24 cellular contexts compared by ENCODE assay signal in the genomic region with DNA sequence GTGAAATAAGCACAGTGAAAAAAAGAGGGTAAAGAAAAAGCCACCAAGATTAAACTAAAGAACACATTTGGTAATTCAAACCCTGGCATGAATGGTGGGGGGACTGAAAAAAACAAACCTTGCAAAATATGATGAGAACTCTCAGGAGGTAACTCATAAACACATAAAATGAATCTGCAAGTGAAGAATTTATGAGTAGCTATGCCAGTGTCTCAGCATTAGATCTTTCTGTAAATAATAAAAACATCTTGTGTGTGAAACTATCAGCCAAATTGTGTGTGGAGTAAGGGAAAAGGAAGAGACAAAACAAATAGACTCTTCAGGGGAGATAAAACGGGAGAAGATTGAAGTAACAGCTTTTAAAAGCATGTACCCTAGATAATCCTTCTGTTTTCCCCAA.
"Had no signal": no experiment of that assay in that cellular context is flagged by ENCODE, and none has a peak within 500 bp of the region (broad histone marks: within the 10 kb centered on the region; RNA-seq: fewer than 3 reads in every experiment).

No MANE protein-coding gene starts in this region.

- DNase-seq: activated CD4-positive, alpha-beta T cell treated with anti-CD3 and anti-CD28 coated beads for 48 hours; activated CD4-positive, alpha-beta T cell treated with anti-CD3 and anti-CD28 coated beads, Interleukin-2, amount 50 U/mL, for 48 hours; activated CD8-positive, alpha-beta memory T cell treated with anti-CD3 and anti-CD28 coated beads for 24 hours; activated effector memory CD4-positive, alpha-beta T cell treated with Interleukin-2 at 50 U/mL for 16 hours; activated naive CD4-positive, alpha-beta T cell treated with anti-CD3 and anti-CD28 coated beads for 36 hours; activated naive CD8-positive, alpha-beta T cell treated with anti-CD3 and anti-CD28 coated beads for 36 hours; adrenal gland; aorta; body of pancreas; cerebellar nuclear complex; colonic mucosa; effector CD8-positive, alpha-beta T cell; foreskin fibroblast; head of caudate nucleus; ovary; right lobe of liver; stimulated activated CD4-positive, alpha-beta T cell treated with anti-CD3 and anti-CD28 coated beads, Interleukin-4, amount 100 ng/mL, for 24 hours; tibial artery; upper lobe of right lung had no signal

- H3K4me3 Mint-ChIP-seq: activated naive CD4-positive, alpha-beta T cell treated with anti-CD3 and anti-CD28 coated beads for 36 hours; activated naive CD8-positive, alpha-beta T cell treated with anti-CD3 and anti-CD28 coated beads for 36 hours; natural killer cell treated with Interleukin-12 subunit alpha and Interleukin-12 subunit beta and Interleukin-15 and Interleukin-18, amount 100 ng/mL, for 72 hours; stimulated activated effector memory CD8-positive, alpha-beta T cell treated with anti-CD3 and anti-CD28 coated beads, Interleukin-12 subunit alpha, Interleukin-12 subunit beta, amount 100 ng/mL, for 72 hours had no signal

- H3K4me1 Mint-ChIP-seq: activated naive CD8-positive, alpha-beta T cell treated with anti-CD3 and anti-CD28 coated beads for 36 hours; stimulated activated effector memory CD8-positive, alpha-beta T cell treated with anti-CD3 and anti-CD28 coated beads, Interleukin-12 subunit alpha, Interleukin-12 subunit beta, amount 100 ng/mL, for 72 hours had no signal

- H3K27me3 Mint-ChIP-seq: progenitor cell of endocrine pancreas had no signal

- H3K27ac ChIP-seq: adrenal gland, body of pancreas, colonic mucosa, ovary, right lobe of liver, suprapubic skin, tibial artery, upper lobe of right lung, VCaP had no signal

- H3K4me1 ChIP-seq: body of pancreas, colonic mucosa, tibial artery, upper lobe of right lung had no signal

- H3K27me3 ChIP-seq: adrenal gland, body of pancreas, colonic mucosa, ovary, right lobe of liver, suprapubic skin, tibial artery, upper lobe of right lung had no signal

- H3K4me3 ChIP-seq: adrenal gland, body of pancreas, colonic mucosa, ovary, right lobe of liver, suprapubic skin, tibial artery, upper lobe of right lung had no signal

- H3K27ac Mint-ChIP-seq: activated naive CD4-positive, alpha-beta T cell treated with anti-CD3 and anti-CD28 coated beads for 36 hours; activated naive CD8-positive, alpha-beta T cell treated with anti-CD3 and anti-CD28 coated beads for 36 hours; natural killer cell treated with Interleukin-12 subunit alpha and Interleukin-12 subunit beta and Interleukin-15 and Interleukin-18, amount 100 ng/mL, for 72 hours; progenitor cell of endocrine pancreas; stimulated activated effector memory CD8-positive, alpha-beta T cell treated with anti-CD3 and anti-CD28 coated beads, Interleukin-12 subunit alpha, Interleukin-12 subunit beta, amount 100 ng/mL, for 72 hours had no signal

- H3K9me3 ChIP-seq: adrenal gland, body of pancreas, colonic mucosa, ovary, right lobe of liver, suprapubic skin, tibial artery, upper lobe of right lung had no signal

- H3K36me3 ChIP-seq: adrenal gland, colonic mucosa, ovary, right lobe of liver, suprapubic skin, tibial artery, upper lobe of right lung had no signal

- H3K36me3 Mint-ChIP-seq: activated naive CD8-positive, alpha-beta T cell treated with anti-CD3 and anti-CD28 coated beads for 36 hours; natural killer cell treated with Interleukin-12 subunit alpha and Interleukin-12 subunit beta and Interleukin-15 and Interleukin-18, amount 100 ng/mL, for 72 hours; stimulated activated effector memory CD8-positive, alpha-beta T cell treated with anti-CD3 and anti-CD28 coated beads, Interleukin-12 subunit alpha, Interleukin-12 subunit beta, amount 100 ng/mL, for 72 hours had no signal

- ATAC-seq: body of pancreas; natural killer cell treated with Interleukin-12 subunit alpha and Interleukin-12 subunit beta and Interleukin-15 and Interleukin-18, amount 100 ng/mL, for 72 hours; right lobe of liver; stimulated activated effector memory CD8-positive, alpha-beta T cell treated with anti-CD3 and anti-CD28 coated beads, Interleukin-12 subunit alpha, Interleukin-12 subunit beta, amount 100 ng/mL, for 72 hours; upper lobe of right lung had no signal

- H3K9me3 Mint-ChIP-seq: activated naive CD4-positive, alpha-beta T cell treated with anti-CD3 and anti-CD28 coated beads for 36 hours; activated naive CD8-positive, alpha-beta T cell treated with anti-CD3 and anti-CD28 coated beads for 36 hours; natural killer cell treated with Interleukin-12 subunit alpha and Interleukin-12 subunit beta and Interleukin-15 and Interleukin-18, amount 100 ng/mL, for 72 hours; stimulated activated effector memory CD8-positive, alpha-beta T cell treated with anti-CD3 and anti-CD28 coated beads, Interleukin-12 subunit alpha, Interleukin-12 subunit beta, amount 100 ng/mL, for 72 hours had no signal
